ENCODE assay signal across 23 cellular contexts in the genomic region with DNA sequence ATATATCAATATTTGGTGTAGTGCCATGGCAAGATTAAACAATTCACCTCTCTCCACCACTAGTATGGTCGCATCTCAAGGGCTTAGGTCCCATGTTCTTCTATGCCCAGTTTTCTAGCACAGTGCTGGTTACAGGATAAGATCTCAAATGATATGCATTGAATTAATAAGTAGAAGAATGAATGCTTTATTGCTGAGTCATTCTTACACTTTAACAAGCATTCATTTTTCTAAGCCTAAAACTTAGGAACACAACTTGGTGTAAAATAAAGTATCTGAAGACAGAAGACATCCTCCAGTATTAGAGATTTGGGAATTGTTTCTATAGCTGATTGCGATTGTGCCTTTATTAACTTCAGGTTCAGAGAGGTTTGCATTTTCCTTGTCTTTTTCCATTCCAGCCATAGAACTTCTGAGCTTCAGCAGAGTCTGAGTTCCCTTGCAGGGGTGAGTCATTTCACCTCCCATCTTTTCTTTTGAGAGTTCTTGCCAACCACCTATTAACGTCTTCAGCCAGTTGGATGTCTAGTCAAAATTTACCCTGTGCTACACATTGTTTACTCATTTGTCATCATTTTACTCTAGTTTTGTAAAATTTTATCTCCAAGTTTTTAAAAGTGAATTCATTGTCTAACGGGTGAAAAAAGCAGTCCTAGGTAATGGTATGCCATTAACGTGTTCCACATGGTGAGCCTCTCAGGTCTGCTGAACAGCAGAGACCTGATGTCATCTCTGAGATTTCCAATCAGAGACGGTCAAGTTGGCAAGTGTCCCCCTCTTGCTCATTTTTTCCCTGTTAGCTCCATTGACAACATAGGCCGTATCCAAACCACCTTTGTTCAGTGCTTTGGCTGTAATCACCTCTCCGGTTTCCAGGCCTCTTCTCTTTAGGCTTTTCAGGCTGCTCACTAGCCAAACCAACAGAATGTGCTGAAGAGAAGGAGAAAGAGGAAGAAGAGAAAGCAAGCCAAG.
A peak's percentile ranks its signal among the peaks of the same experiment; 100 is the strongest.
DNase-seq lines count a peak whose midpoint lies in the region; ATAC-seq, FAIRE-seq and TF ChIP-seq lines count a peak whose summit lies in the region.
"Had no signal": no experiment of that assay in that cellular context is flagged by ENCODE, and none has a peak within 500 bp of the region (broad histone marks: within the 10 kb centered on the region; RNA-seq: fewer than 3 reads in every experiment).

No MANE protein-coding gene starts in this region.

- H3K36me3 ChIP-seq in K562 (ENCODE audit: control insufficient read depth, insufficient read depth, low read length) (no peaks in the 10 kb centered on the region), left ventricle myocardium inferior (no peaks in the 10 kb centered on the region), ascending aorta (no peaks in the 10 kb centered on the region)
- H3K36me3 ChIP-seq: gastroesophageal sphincter had no signal

- H3K27me3 Mint-ChIP-seq in type B pancreatic cell = peaks cover 2% of the 10 kb centered on the region
- H3K27me3 Mint-ChIP-seq: activated naive CD8-positive, alpha-beta T cell; T-cell had no signal

- TF ChIP-seq CTCF in K562 (IDR thresholded peaks at IDR 0.05 in 2 of 3, conservative IDR thresholded peaks at IDR 0.05 in 1 of 3; ENCODE audit: insufficient read depth in 2 of 3, low read depth in 1 of 3, low read length in 3 of 3) (no peak), left ventricle myocardium inferior (IDR thresholded peaks at IDR 0.05; ENCODE audit: borderline replicate concordance) (no peak), ascending aorta (IDR thresholded peaks at IDR 0.05) (no peak), type B pancreatic cell (conservative IDR thresholded peaks at IDR 0.05) (no peak)

- CTCF ChIA-PET in K562 (lab: Yijun Ruan, JAX; ENCODE audit: low intra/inter-chr PET ratio) = interaction anchor here (0.5 kb wide), 1 partner anchor 373 kb away, joined by 3 read pairs; no protein-coding TSS in a partner anchor

- POLR2A ChIA-PET in K562 (lab: Yijun Ruan, JAX) = no interaction called here

- WGBS in K562 (ENCODE audit: insufficient coverage, low coverage, missing lambda C conversion rate) = 13% methylated on average over 8 of the region's 8 CpGs

- no peaks in the 10 kb centered on the region for H3K9me3 Mint-ChIP-seq in type B pancreatic cell
- H3K9me3 Mint-ChIP-seq: IgD-negative memory B cell had no signal

- no peaks in the 10 kb centered on the region for H3K36me3 Mint-ChIP-seq in type B pancreatic cell
- H3K36me3 Mint-ChIP-seq: activated naive CD8-positive, alpha-beta T cell; IgD-negative memory B cell; naive B cell; T-cell had no signal

- no peak for TF ChIP-seq EP300 in K562 (IDR thresholded peaks at IDR 0.05; ENCODE audit: low read length)

- H3K4me3 Mint-ChIP-seq in type B pancreatic cell = no peak overlapping the region
- H3K4me3 Mint-ChIP-seq: activated naive CD8-positive, alpha-beta T cell; IgD-negative memory B cell; naive B cell; T-cell had no signal

- no peak overlapping the region for H3K27ac Mint-ChIP-seq in type B pancreatic cell
- H3K27ac Mint-ChIP-seq: activated naive CD8-positive, alpha-beta T cell; IgD-negative memory B cell; naive B cell; T-cell had no signal

- no TSS peak for BruUV-seq in K562 (replicated peaks; lab: Mats Ljungman, UMichigan)

- peak; percentile 50 for DNase-seq in ACHN
- DNase-seq in HS-5 (ENCODE audit: low read depth) = peak; percentile 3
- no peak for DNase-seq in K562 (ENCODE audit: extremely low read depth in 1 of 4, low spot score in 3 of 4)
- peak; percentile 92 for DNase-seq in kidney tubule cell (ENCODE audit: low spot score)
- DNase-seq in left ventricle myocardium inferior = no peak
- DNase-seq in HCEC 1CT = no peak
- no peak for DNase-seq in ascending aorta (ENCODE audit: low spot score in 2 of 2)
- DNase-seq in type B pancreatic cell (ENCODE audit: extremely low spot score, unreplicated experiment) = no peak
- DNase-seq: activated CD4-positive, alpha-beta T cell treated with anti-CD3 and anti-CD28 coated beads for 4 hours; cortex of kidney; DND-41; mesendoderm; MV-4-11; naive B cell; NCI-H1694; NCI-H226; PC-9; T-cell had no signal

- no peaks in the 10 kb centered on the region for H3K4me1 Mint-ChIP-seq in type B pancreatic cell (ENCODE audit: unreplicated experiment)
- H3K4me1 Mint-ChIP-seq: IgD-negative memory B cell, naive B cell, T-cell had no signal

- no peak overlapping the region for H3K4me2 ChIP-seq in K562 (ENCODE audit: insufficient read depth, low read length)
- H3K4me2 ChIP-seq: PC-9 had no signal

- H3K9me3 ChIP-seq in K562 (replicated peaks; ENCODE audit: control insufficient read depth, insufficient read depth, low read depth, low read length) = no peaks in the 10 kb centered on the region
- no peaks in the 10 kb centered on the region for H3K9me3 ChIP-seq in left ventricle myocardium inferior (replicated peaks)
- no peaks in the 10 kb centered on the region for H3K9me3 ChIP-seq in ascending aorta
- H3K9me3 ChIP-seq: gastroesophageal sphincter had no signal

- H4K20me1 ChIP-seq in K562 (replicated peaks; ENCODE audit: control insufficient read depth, insufficient read depth, low read length) = no peaks in the 10 kb centered on the region

- ATAC-seq in K562 = no peak
- ATAC-seq: gastroesophageal sphincter, HCT116, T-cell had no signal

- no peak overlapping the region for H3K27ac ChIP-seq in K562 (ENCODE audit: extremely low read depth, low read depth, low read length)
- H3K27ac ChIP-seq in left ventricle myocardium inferior (replicated peaks) = no peak overlapping the region
- no peak overlapping the region for H3K27ac ChIP-seq in ascending aorta
- H3K27ac ChIP-seq: gastroesophageal sphincter, PC-9 had no signal

- H3K27me3 ChIP-seq in K562 (ENCODE audit: control insufficient read depth in 2 of 2, insufficient read depth in 2 of 2, low read length in 2 of 2) = no peaks in the 10 kb centered on the region
- peaks cover 4% of the 10 kb centered on the region for H3K27me3 ChIP-seq in left ventricle myocardium inferior (ENCODE audit: low read depth)
- H3K27me3 ChIP-seq in ascending aorta = no peaks in the 10 kb centered on the region
- H3K27me3 ChIP-seq: gastroesophageal sphincter had no signal

- H2AFZ ChIP-seq in K562 (ENCODE audit: low read depth, low read length) = no peak overlapping the region
- H2AFZ ChIP-seq: PC-9 had no signal

- H3K9me1 ChIP-seq in K562 (ENCODE audit: control insufficient read depth, insufficient read depth, low read length) = no peaks in the 10 kb centered on the region

- H3K9ac ChIP-seq in K562 (ENCODE audit: insufficient read depth in 1 of 2, low read depth in 2 of 2, low read length in 2 of 2) = no peak overlapping the region

- no peak for TF ChIP-seq RAD21 in K562 (CRISPR knock-in tag; conservative IDR thresholded peaks at IDR 0.05 in 1 of 2, IDR thresholded peaks at IDR 0.05 in 1 of 2)

- H3K4me3 ChIP-seq in K562 = no peak overlapping the region
- H3K4me3 ChIP-seq in left ventricle myocardium inferior = no peak overlapping the region
- no peak overlapping the region for H3K4me3 ChIP-seq in ascending aorta
- H3K4me3 ChIP-seq: gastroesophageal sphincter, PC-9 had no signal

- no peaks in the 10 kb centered on the region for H3K79me2 ChIP-seq in K562 (ENCODE audit: control insufficient read depth, insufficient read depth, low read length)

- intact Hi-C loops in K562 (cut with micrococcal nuclease) = no loop called here
- intact Hi-C loops in left ventricle myocardium inferior (cut with micrococcal nuclease) = no loop called here
- intact Hi-C loops in ascending aorta (cut with DNase I) = no loop called here

- H3K4me1 ChIP-seq in K562 (replicated peaks in 1 of 2; ENCODE audit: control insufficient read depth in 2 of 2, insufficient read depth in 2 of 2, low read length in 2 of 2) = no peaks in the 10 kb centered on the region
- H3K4me1 ChIP-seq in left ventricle myocardium inferior = no peaks in the 10 kb centered on the region
- no peaks in the 10 kb centered on the region for H3K4me1 ChIP-seq in ascending aorta
- H3K4me1 ChIP-seq: gastroesophageal sphincter had no signal

- in situ Hi-C loops in ACHN (cut with HindIII; ENCODE audit: low pct_ligation_motif_present, low pct_unique_long_range_greater_than_20kb, low sequenced_read_pairs) (no loop called here), K562 (cut with MboI) (no loop called here)

- TF ChIP-seq POLR2A in K562 (conservative IDR thresholded peaks at IDR 0.05) = no peak

- no peak for FAIRE-seq in K562 (lab: Jason Lieb, UNC)
- FAIRE-seq: endothelial cell of umbilical vein had no signal

TF ChIP-seq in K562, 482 proteins besides CTCF, POLR2A, EP300 and RAD21:
- TF ChIP-seq MAFG (tag; conservative IDR thresholded peaks at IDR 0.05) (peak; percentile 76), ZNF316 (IDR thresholded peaks at IDR 0.05) (peak; percentile 36; the same call in 1 of the 2 replicates), TRIM28 (IDR thresholded peaks at IDR 0.05) (no peak), BMI1 (IDR thresholded peaks at IDR 0.05; ENCODE audit: low read length) (no peak), NFE2 (IDR thresholded peaks at IDR 0.05; ENCODE audit: low read depth) (peak; percentile 61), NFE2L1 (tag; IDR thresholded peaks at IDR 0.05; ENCODE audit: borderline replicate concordance, low read depth) (peak; percentile 65; the same call in 1 of the 2 replicates), MAFK (IDR thresholded peaks at IDR 0.05; ENCODE audit: low read length) (peak; percentile 71; the same call in 1 of the 2 replicates), MAFF (IDR thresholded peaks at IDR 0.05; ENCODE audit: low read length) (peak; percentile 76)
- TF ChIP-seq, protein P1, sequence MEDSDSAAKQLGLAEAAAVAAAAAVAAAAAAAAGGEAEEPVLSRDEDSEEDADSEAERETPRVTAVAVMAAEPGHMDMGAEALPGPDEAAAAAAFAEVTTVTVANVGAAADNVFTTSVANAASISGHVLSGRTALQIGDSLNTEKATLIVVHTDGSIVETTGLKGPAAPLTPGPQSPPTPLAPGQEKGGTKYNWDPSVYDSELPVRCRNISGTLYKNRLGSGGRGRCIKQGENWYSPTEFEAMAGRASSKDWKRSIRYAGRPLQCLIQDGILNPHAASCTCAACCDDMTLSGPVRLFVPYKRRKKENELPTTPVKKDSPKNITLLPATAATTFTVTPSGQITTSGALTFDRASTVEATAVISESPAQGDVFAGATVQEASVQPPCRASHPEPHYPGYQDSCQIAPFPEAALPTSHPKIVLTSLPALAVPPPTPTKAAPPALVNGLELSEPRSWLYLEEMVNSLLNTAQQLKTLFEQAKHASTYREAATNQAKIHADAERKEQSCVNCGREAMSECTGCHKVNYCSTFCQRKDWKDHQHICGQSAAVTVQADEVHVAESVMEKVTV (CRISPR knock-in tag; IDR thresholded peaks at IDR 0.05) = no peak
- TF ChIP-seq, protein P2, sequence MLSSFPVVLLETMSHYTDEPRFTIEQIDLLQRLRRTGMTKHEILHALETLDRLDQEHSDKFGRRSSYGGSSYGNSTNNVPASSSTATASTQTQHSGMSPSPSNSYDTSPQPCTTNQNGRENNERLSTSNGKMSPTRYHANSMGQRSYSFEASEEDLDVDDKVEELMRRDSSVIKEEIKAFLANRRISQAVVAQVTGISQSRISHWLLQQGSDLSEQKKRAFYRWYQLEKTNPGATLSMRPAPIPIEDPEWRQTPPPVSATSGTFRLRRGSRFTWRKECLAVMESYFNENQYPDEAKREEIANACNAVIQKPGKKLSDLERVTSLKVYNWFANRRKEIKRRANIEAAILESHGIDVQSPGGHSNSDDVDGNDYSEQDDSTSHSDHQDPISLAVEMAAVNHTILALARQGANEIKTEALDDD (IDR thresholded peaks at IDR 0.05) = no peak
TF ChIP-seq in K562: peak in this region for 6.

Comparison
In these comparisons a context has a peak if more than half of its experiments do, and no peak if none do; other contexts are left out.
1. DNase-seq: peak in ACHN (single experiment), HS-5 (single experiment) and kidney tubule cell (single experiment); none in K562 (0 of 4), left ventricle myocardium inferior (single experiment), HCEC 1CT (single experiment), ascending aorta (0 of 2) and type B pancreatic cell (single experiment).